Comparison of ENCODE assay signal across 22 cellular contexts in the genomic region with DNA sequence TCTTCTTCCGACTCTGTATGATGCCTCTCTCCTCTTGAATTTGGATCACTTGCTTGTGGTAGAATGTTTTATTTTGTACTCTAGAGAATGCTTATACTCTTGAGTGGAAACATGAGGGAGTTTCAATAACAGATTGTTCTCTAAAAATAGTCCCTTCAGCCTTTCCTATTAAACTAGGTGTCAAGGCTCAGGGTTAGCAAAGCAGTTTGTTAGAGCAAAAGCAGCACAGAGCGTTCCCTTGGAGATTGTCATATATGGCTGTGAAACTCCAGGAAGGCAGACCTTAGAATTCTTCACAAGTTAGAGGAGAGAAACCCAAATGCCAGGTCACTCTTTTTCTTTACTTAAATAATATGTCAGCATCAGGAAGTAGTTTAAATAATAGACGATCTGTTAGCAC. TPM values are rescaled to one million over a fixed set of nuclear protein-coding genes. Genes with fewer than 3 reads are reported as not detected.
"Had no signal": no experiment of that assay in that cellular context is flagged by ENCODE, and none has a peak within 500 bp of the region (broad histone marks: within the 10 kb centered on the region; RNA-seq: fewer than 3 reads in every experiment).

No MANE protein-coding gene starts in this region.

- H3K36me3 Mint-ChIP-seq: activated naive CD8-positive, alpha-beta T cell; brain; natural killer cell; WTC11 had no signal

- DNase-seq: activated CD4-positive, alpha-beta T cell treated with anti-CD3 and anti-CD28 coated beads for 48 hours; activated CD8-positive, alpha-beta memory T cell treated with anti-CD3 and anti-CD28 coated beads, Interleukin-2, amount 50 U/mL, for 48 hours; activated CD8-positive, alpha-beta T cell treated with anti-CD3 and anti-CD28 coated beads, Interleukin-2, amount 10 ng/mL, durations not matched to agents 7 days and 5 days; activated gamma-delta T cell; activated T-cell treated with anti-CD3 and anti-CD28 coated beads, Interleukin-2, amount 50 U/mL, for 72 hours; amygdala; endodermal cell; erythroblast; head of caudate nucleus; left colon; natural killer cell; right lobe of liver; spleen; SW 1271; thyroid gland had no signal

- H3K9me3 ChIP-seq: neutrophil, right lobe of liver, SJSA1, spleen, thyroid gland had no signal

- H3K27me3 ChIP-seq: neutrophil, right lobe of liver, SJSA1, spleen, thyroid gland had no signal

- ATAC-seq: activated CD8-positive, alpha-beta T cell treated with anti-CD3 and anti-CD28 coated beads, Interleukin-2, amount 10 ng/mL, durations not matched to agents 7 days and 5 days; activated T-cell treated with anti-CD3 and anti-CD28 coated beads, Interleukin-2, amount 50 U/mL, for 72 hours; left colon; natural killer cell; right lobe of liver; WTC11 had no signal

- H3K9me3 Mint-ChIP-seq: activated T-cell treated with anti-CD3 and anti-CD28 coated beads, Interleukin-2, amount 50 U/mL, for 72 hours; brain; endodermal cell; natural killer cell; stimulated activated naive CD8-positive, alpha-beta T cell treated with anti-CD3 and anti-CD28 coated beads, Interleukin-15, Interleukin-2, amounts not matched to agents 100 ng/mL and 50 ng/mL, for 24 hours; WTC11 had no signal

- H3K4me3 Mint-ChIP-seq: activated CD8-positive, alpha-beta T cell treated with anti-CD3 and anti-CD28 coated beads, Interleukin-2, amount 10 ng/mL, durations not matched to agents 7 days and 5 days; activated naive CD8-positive, alpha-beta T cell; activated T-cell treated with anti-CD3 and anti-CD28 coated beads, Interleukin-2, amount 50 U/mL, for 72 hours; brain; endodermal cell; natural killer cell; stimulated activated naive CD8-positive, alpha-beta T cell treated with anti-CD3 and anti-CD28 coated beads, Interleukin-15, Interleukin-2, amounts not matched to agents 100 ng/mL and 50 ng/mL, for 24 hours; WTC11 had no signal

- H3K4me3 ChIP-seq: right lobe of liver, SJSA1, spleen, thyroid gland had no signal

- H3K27ac Mint-ChIP-seq: activated CD8-positive, alpha-beta T cell treated with anti-CD3 and anti-CD28 coated beads, Interleukin-2, amount 10 ng/mL, durations not matched to agents 7 days and 5 days; activated naive CD8-positive, alpha-beta T cell; activated T-cell treated with anti-CD3 and anti-CD28 coated beads, Interleukin-2, amount 50 U/mL, for 72 hours; brain; endodermal cell; natural killer cell; stimulated activated naive CD8-positive, alpha-beta T cell treated with anti-CD3 and anti-CD28 coated beads, Interleukin-15, Interleukin-2, amounts not matched to agents 100 ng/mL and 50 ng/mL, for 24 hours; WTC11 had no signal

- H3K27ac ChIP-seq: neutrophil, right lobe of liver, SJSA1, thyroid gland had no signal

- H3K27me3 Mint-ChIP-seq: brain had no signal

- H3K36me3 ChIP-seq: neutrophil, right lobe of liver, SJSA1, spleen, thyroid gland had no signal

RNA-seq across cellular contexts. Expression of a gene that starts 33.0 kb away (rescaled TPM):
- total RNA-seq: activated CD8-positive, alpha-beta T cell treated with anti-CD3 and anti-CD28 coated beads, Interleukin-2, amount 10 ng/mL, durations not matched to agents 7 days and 5 days; activated T-cell treated with anti-CD3 and anti-CD28 coated beads, Interleukin-2, amount 50 U/mL, for 72 hours; SJSA1; T-helper 2 cell treated with Interferon-gamma antibody and Interleukin-4, amounts not matched to agents 100 ng/mL and 5 ng/mL, for 36 hours had no signal
